16 cellular contexts compared by ENCODE assay signal in genomic region chr16:24146523-24146922, GRCh38.
DNase-seq lines count a peak whose midpoint lies in the region; ATAC-seq, FAIRE-seq and TF ChIP-seq lines count a peak whose summit lies in the region.
"Had no signal": no experiment of that assay in that cellular context is flagged by ENCODE, and none has a peak within 500 bp of the region (broad histone marks: within the 10 kb centered on the region; RNA-seq: fewer than 3 reads in every experiment).

No MANE protein-coding gene starts in this region.

- H3K9me3 ChIP-seq in T-helper 17 cell (ENCODE audit: control insufficient read depth, low read length, poor library complexity, severe bottlenecking), result no peaks in the 10 kb centered on the region
- H3K9me3 ChIP-seq: HAP-1, SK-N-SH had no signal

- peaks cover 9% of the 10 kb centered on the region for H3K36me3 Mint-ChIP-seq in T-helper 17 cell (ENCODE audit: low read depth)
- H3K36me3 Mint-ChIP-seq in activated T-helper 1 cell treated with anti-CD3 and anti-CD28 coated beads, Interleukin-12 subunit alpha, Interleukin-12 subunit beta, Interleukin-2, Interleukin-4 antibody, amounts not matched to agents 30 ng/mL and 10 ng/mL and 1 ng/mL, durations not matched to agents 14 hours and 24 hours and 36 hours (ENCODE audit: low read depth), result peaks cover 24% of the 10 kb centered on the region

- H3K4me1 ChIP-seq in rectal smooth muscle tissue (ENCODE audit: control insufficient read depth, insufficient read depth, low read length), result peaks cover 13% of the 10 kb centered on the region
- H3K4me1 ChIP-seq: HAP-1 had no signal

- H3K27me3 ChIP-seq in rectal smooth muscle tissue (ENCODE audit: control insufficient read depth, insufficient read depth, low read length), result no peaks in the 10 kb centered on the region

- no peaks in the 10 kb centered on the region for H3K36me3 ChIP-seq in rectal smooth muscle tissue (ENCODE audit: control insufficient read depth, insufficient read depth, low read length)
- H3K36me3 ChIP-seq: HAP-1 had no signal

- intact Hi-C loops in left ventricle myocardium superior (cut with micrococcal nuclease), result no loop called here
- intact Hi-C loops in activated T-helper 1 cell treated with anti-CD3 and anti-CD28 coated beads, Interleukin-12 subunit alpha, Interleukin-12 subunit beta, Interleukin-2, Interleukin-4 antibody, amounts not matched to agents 30 ng/mL and 10 ng/mL and 1 ng/mL, durations not matched to agents 14 hours and 24 hours and 36 hours (cut with micrococcal nuclease), result no loop called here

- DNase-seq in LHCN-M2 (ENCODE audit: low read depth), result peak; percentile 57
- no peak for DNase-seq in T-helper 17 cell
- peak; percentile 39 for DNase-seq in left ventricle myocardium superior
- DNase-seq in GM12891 (ENCODE audit: insufficient read length, low spot score), result no peak
- DNase-seq in NCI-H2081 treated with DMSO at 0.1 percent for 48 hours (lab: John Stamatoyannopoulos, UW), result no peak
- DNase-seq in activated T-helper 1 cell treated with anti-CD3 and anti-CD28 coated beads, Interleukin-12 subunit alpha, Interleukin-12 subunit beta, Interleukin-2, Interleukin-4 antibody, amounts not matched to agents 30 ng/mL and 10 ng/mL and 1 ng/mL, durations not matched to agents 14 hours and 24 hours and 36 hours (ENCODE audit: low spot score), result no peak
- DNase-seq: ACHN; CD4-positive, CD25-positive, alpha-beta regulatory T cell; NCI-H187 treated with DMSO at 0.1 percent for 48 hours; NCI-H446; PC-9; SK-N-SH had no signal

- H3K4me3 Mint-ChIP-seq in T-helper 17 cell, result no peak overlapping the region
- no peak overlapping the region for H3K4me3 Mint-ChIP-seq in activated T-helper 1 cell treated with anti-CD3 and anti-CD28 coated beads, Interleukin-12 subunit alpha, Interleukin-12 subunit beta, Interleukin-2, Interleukin-4 antibody, amounts not matched to agents 30 ng/mL and 10 ng/mL and 1 ng/mL, durations not matched to agents 14 hours and 24 hours and 36 hours
- H3K4me3 Mint-ChIP-seq: B cell; CD4-positive, CD25-positive, alpha-beta regulatory T cell had no signal

- peak overlapping the region; percentile 14 for H3K27ac ChIP-seq in rectal smooth muscle tissue (ENCODE audit: low read depth, low read length)
- H3K27ac ChIP-seq: PC-9 had no signal

- TF ChIP-seq POLR2A in GM12891 (IDR thresholded peaks at IDR 0.05; ENCODE audit: low read depth, low read length), result no peak

- no peak overlapping the region for H3K4me3 ChIP-seq in rectal smooth muscle tissue (ENCODE audit: low read length)
- H3K4me3 ChIP-seq: HAP-1, PC-9 had no signal

- no peak for FAIRE-seq in GM12891 (lab: Jason Lieb, UNC)

- peak overlapping the region; percentile 16 for H3K27ac Mint-ChIP-seq in T-helper 17 cell
- no peak overlapping the region for H3K27ac Mint-ChIP-seq in activated T-helper 1 cell treated with anti-CD3 and anti-CD28 coated beads, Interleukin-12 subunit alpha, Interleukin-12 subunit beta, Interleukin-2, Interleukin-4 antibody, amounts not matched to agents 30 ng/mL and 10 ng/mL and 1 ng/mL, durations not matched to agents 14 hours and 24 hours and 36 hours
- H3K27ac Mint-ChIP-seq: B cell had no signal

- no peak overlapping the region for H3K9ac ChIP-seq in rectal smooth muscle tissue (ENCODE audit: low read length)
- H3K9ac ChIP-seq: SK-N-SH had no signal

- no peak for ATAC-seq in T-helper 17 cell
- ATAC-seq in left ventricle myocardium superior, result peak; percentile 85

- H3K4me1 Mint-ChIP-seq in T-helper 17 cell, result peaks cover 39% of the 10 kb centered on the region
- H3K4me1 Mint-ChIP-seq in activated T-helper 1 cell treated with anti-CD3 and anti-CD28 coated beads, Interleukin-12 subunit alpha, Interleukin-12 subunit beta, Interleukin-2, Interleukin-4 antibody, amounts not matched to agents 30 ng/mL and 10 ng/mL and 1 ng/mL, durations not matched to agents 14 hours and 24 hours and 36 hours (ENCODE audit: low read depth), result peaks cover 20% of the 10 kb centered on the region

- no peaks in the 10 kb centered on the region for H3K9me3 Mint-ChIP-seq in activated T-helper 1 cell treated with anti-CD3 and anti-CD28 coated beads, Interleukin-12 subunit alpha, Interleukin-12 subunit beta, Interleukin-2, Interleukin-4 antibody, amounts not matched to agents 30 ng/mL and 10 ng/mL and 1 ng/mL, durations not matched to agents 14 hours and 24 hours and 36 hours
- H3K9me3 Mint-ChIP-seq: IgD-negative memory B cell had no signal

- no peaks in the 10 kb centered on the region for H3K27me3 Mint-ChIP-seq in T-helper 17 cell
- no peaks in the 10 kb centered on the region for H3K27me3 Mint-ChIP-seq in activated T-helper 1 cell treated with anti-CD3 and anti-CD28 coated beads, Interleukin-12 subunit alpha, Interleukin-12 subunit beta, Interleukin-2, Interleukin-4 antibody, amounts not matched to agents 30 ng/mL and 10 ng/mL and 1 ng/mL, durations not matched to agents 14 hours and 24 hours and 36 hours (ENCODE audit: insufficient read depth)
- H3K27me3 Mint-ChIP-seq: B cell; CD4-positive, CD25-positive, alpha-beta regulatory T cell; IgD-negative memory B cell had no signal

TF ChIP-seq in GM12891, 5 proteins besides CTCF, POLR2A, EP300 and RAD21:
- no peak for TF ChIP-seq SPI1 (IDR thresholded peaks at IDR 0.05; ENCODE audit: low read depth, low read length)
- no peak for TF ChIP-seq POU2F2 (IDR thresholded peaks at IDR 0.05; ENCODE audit: low read depth, low read length)
- TF ChIP-seq PAX5 (IDR thresholded peaks at IDR 0.05; ENCODE audit: insufficient read depth, low read length, severe bottlenecking), result no peak
- no peak for TF ChIP-seq TAF1 (IDR thresholded peaks at IDR 0.05; ENCODE audit: low read depth, low read length)
- TF ChIP-seq POLR2AphosphoS5 (IDR thresholded peaks at IDR 0.05; ENCODE audit: low read depth, low read length), result no peak

Comparison
In these comparisons a context has a peak if more than half of its experiments do, and no peak if none do; other contexts are left out.
1. DNase-seq: peak in LHCN-M2 (single experiment) and left ventricle myocardium superior (single experiment); none in T-helper 17 cell (0 of 3), GM12891 (single experiment), NCI-H2081 treated with DMSO at 0.1 percent for 48 hours (single experiment) and activated T-helper 1 cell treated with anti-CD3 and anti-CD28 coated beads, Interleukin-12 subunit alpha, Interleukin-12 subunit beta, Interleukin-2, Interleukin-4 antibody, amounts not matched to agents 30 ng/mL and 10 ng/mL and 1 ng/mL, durations not matched to agents 14 hours and 24 hours and 36 hours (single experiment).